Comparison of ENCODE assay signal across 26 cellular contexts in genomic region chr2:26528870-26529269, GRCh38. TPM values are rescaled to one million over a fixed set of nuclear protein-coding genes. Genes with fewer than 3 reads are reported as not detected.
DNase-seq lines count a peak whose midpoint lies in the region; ATAC-seq, FAIRE-seq and TF ChIP-seq lines count a peak whose summit lies in the region.
"Had no signal": no experiment of that assay in that cellular context is flagged by ENCODE, and none has a peak within 500 bp of the region (broad histone marks: within the 10 kb centered on the region; RNA-seq: fewer than 3 reads in every experiment).

No MANE protein-coding gene starts in this region.

- no peaks in the 10 kb centered on the region for H3K36me3 ChIP-seq in kidney (ENCODE audit: control insufficient read depth in 1 of 2, insufficient read depth in 2 of 2, low read length in 2 of 2)
- H3K36me3 ChIP-seq: BLaER1 had no signal

- no peak for ATAC-seq in activated T-cell treated with anti-CD3 and anti-CD28 coated beads, Interleukin-2, amount 50 U/mL, for 4 hours
- no peak for ATAC-seq in sciatic nerve
- ATAC-seq in GM21528 (IDR thresholded peaks at IDR 0.05; ENCODE audit: low FRiP score, unreplicated experiment), result no peak
- ATAC-seq in left ventricle myocardium superior, result no peak
- ATAC-seq: HepG2 had no signal

- DNase-seq in activated T-cell treated with anti-CD3 and anti-CD28 coated beads, Interleukin-2, amount 50 U/mL, for 24 hours, result peak; percentile 13
- DNase-seq in activated T-cell treated with anti-CD3 and anti-CD28 coated beads, Interleukin-2, amount 50 U/mL, for 4 hours, result no peak
- peak; percentile 37 for DNase-seq in kidney
- DNase-seq in sciatic nerve (ENCODE audit: low spot score), result peak; percentile 35
- DNase-seq in inferior parietal cortex (ENCODE audit: extremely low spot score), result no peak
- DNase-seq in left ventricle myocardium superior, result no peak
- DNase-seq: CD4-positive, CD25-positive, alpha-beta regulatory T cell; DMS153; DND-41; Karpas-422; NCI-H1092; NCI-H1417 treated with DMSO at 0.1 percent for 48 hours; NCI-H187; NCI-H2081 treated with DMSO at 0.1 percent for 48 hours; NCI-H2171; NCI-H226; NCI-H510A treated with DMSO at 0.1 percent for 48 hours; SIG-M5 had no signal

- no peaks in the 10 kb centered on the region for H3K27me3 Mint-ChIP-seq in activated T-cell treated with anti-CD3 and anti-CD28 coated beads, Interleukin-2, amount 50 U/mL, for 24 hours
- H3K27me3 Mint-ChIP-seq in activated T-cell treated with anti-CD3 and anti-CD28 coated beads, Interleukin-2, amount 50 U/mL, for 4 hours (ENCODE audit: low read depth), result no peaks in the 10 kb centered on the region
- H3K27me3 Mint-ChIP-seq: CD4-positive, CD25-positive, alpha-beta regulatory T cell had no signal

- intact Hi-C loops in kidney (cut with DNase I), result no loop called here
- intact Hi-C loops in sciatic nerve (cut with DNase I), result no loop called here
- intact Hi-C loops in left ventricle myocardium superior (cut with micrococcal nuclease), result no loop called here

- no peaks in the 10 kb centered on the region for H3K9me3 Mint-ChIP-seq in activated T-cell treated with anti-CD3 and anti-CD28 coated beads, Interleukin-2, amount 50 U/mL, for 24 hours
- H3K9me3 Mint-ChIP-seq in activated T-cell treated with anti-CD3 and anti-CD28 coated beads, Interleukin-2, amount 50 U/mL, for 4 hours, result no peaks in the 10 kb centered on the region
- H3K9me3 Mint-ChIP-seq: CD4-positive, CD25-positive, alpha-beta regulatory T cell had no signal

- H3K4me3 Mint-ChIP-seq in activated T-cell treated with anti-CD3 and anti-CD28 coated beads, Interleukin-2, amount 50 U/mL, for 24 hours, result no peak overlapping the region
- no peak overlapping the region for H3K4me3 Mint-ChIP-seq in activated T-cell treated with anti-CD3 and anti-CD28 coated beads, Interleukin-2, amount 50 U/mL, for 4 hours
- H3K4me3 Mint-ChIP-seq: CD4-positive, CD25-positive, alpha-beta regulatory T cell had no signal

- no peaks in the 10 kb centered on the region for H3K4me1 Mint-ChIP-seq in activated T-cell treated with anti-CD3 and anti-CD28 coated beads, Interleukin-2, amount 50 U/mL, for 24 hours (ENCODE audit: low read depth)
- H3K4me1 Mint-ChIP-seq in activated T-cell treated with anti-CD3 and anti-CD28 coated beads, Interleukin-2, amount 50 U/mL, for 4 hours (ENCODE audit: low read depth), result no peaks in the 10 kb centered on the region
- H3K4me1 Mint-ChIP-seq: CD4-positive, CD25-positive, alpha-beta regulatory T cell had no signal

- no peak overlapping the region for H3K27ac Mint-ChIP-seq in activated T-cell treated with anti-CD3 and anti-CD28 coated beads, Interleukin-2, amount 50 U/mL, for 24 hours
- H3K27ac Mint-ChIP-seq: CD4-positive, CD25-positive, alpha-beta regulatory T cell had no signal

- no peak overlapping the region for H3K4me3 ChIP-seq in kidney (ENCODE audit: low read length in 2 of 2)
- H3K4me3 ChIP-seq: BLaER1 had no signal

- H3K4me1 ChIP-seq in kidney (ENCODE audit: control insufficient read depth in 1 of 2, insufficient read depth in 1 of 2, low read depth in 1 of 2, low read length in 2 of 2), result no peaks in the 10 kb centered on the region

- TF ChIP-seq CTCF in kidney (IDR thresholded peaks at IDR 0.05; ENCODE audit: borderline replicate concordance, extremely low read depth, insufficient read depth), result no peak

- H3K36me3 Mint-ChIP-seq in activated T-cell treated with anti-CD3 and anti-CD28 coated beads, Interleukin-2, amount 50 U/mL, for 24 hours (ENCODE audit: low read depth), result no peaks in the 10 kb centered on the region
- no peaks in the 10 kb centered on the region for H3K36me3 Mint-ChIP-seq in activated T-cell treated with anti-CD3 and anti-CD28 coated beads, Interleukin-2, amount 50 U/mL, for 4 hours (ENCODE audit: insufficient read depth)
- H3K36me3 Mint-ChIP-seq: CD4-positive, CD25-positive, alpha-beta regulatory T cell had no signal

- no peak for FAIRE-seq in kidney (lab: Jason Lieb, UNC)
- FAIRE-seq: GM12892, GM19239, H54, HepG2, RCC 7860 had no signal

- H3K9ac ChIP-seq in kidney (ENCODE audit: low read length in 2 of 2), result no peak overlapping the region
- H3K9ac ChIP-seq: BLaER1 had no signal

- no peak overlapping the region for H3K27ac ChIP-seq in kidney (ENCODE audit: low read depth in 2 of 2, low read length in 2 of 2)
- H3K27ac ChIP-seq: BLaER1 had no signal

- no peaks in the 10 kb centered on the region for H3K9me3 ChIP-seq in kidney (ENCODE audit: control insufficient read depth in 1 of 2, low read length in 2 of 2)
- H3K9me3 ChIP-seq: BLaER1 had no signal

RNA-seq across cellular contexts. Expression of gene OTOF, which starts 50.9 kb away (rescaled TPM):
- total RNA-seq in activated T-cell treated with anti-CD3 and anti-CD28 coated beads, Interleukin-2, amount 50 U/mL, for 4 hours, result under 1 TPM; 0.10 to 0.60 (median 0.18) TPM
- total RNA-seq in kidney (0.16 TPM), sciatic nerve (0.13 TPM), left ventricle myocardium superior (not detected)
- not detected for polyA plus RNA-seq in kidney (ENCODE audit: insufficient read depth, low read depth, low replicate concordance)
- total RNA-seq: HT1080 had no signal
- polyA plus RNA-seq: HepG2 had no signal

Comparison
In these comparisons a context has a peak if more than half of its experiments do, and no peak if none do; other contexts are left out.
1. DNase-seq: peak in activated T-cell treated with anti-CD3 and anti-CD28 coated beads, Interleukin-2, amount 50 U/mL, for 24 hours (single experiment), kidney (single experiment) and sciatic nerve (single experiment); none in activated T-cell treated with anti-CD3 and anti-CD28 coated beads, Interleukin-2, amount 50 U/mL, for 4 hours (single experiment), inferior parietal cortex (single experiment) and left ventricle myocardium superior (single experiment).